Comparison of ENCODE assay signal across 17 cellular contexts in genomic region chr17:68155692-68156091, GRCh38.
A peak's percentile ranks its signal among the peaks of the same experiment; 100 is the strongest.
DNase-seq lines count a peak whose midpoint lies in the region; ATAC-seq and TF ChIP-seq lines count a peak whose summit lies in the region.
"Had no signal": no experiment of that assay in that cellular context is flagged by ENCODE, and none has a peak within 500 bp of the region (broad histone marks: within the 10 kb centered on the region; RNA-seq: fewer than 3 reads in every experiment).

No MANE protein-coding gene starts in this region.

- no peak overlapping the region for H2AFZ ChIP-seq in IMR-90 (replicated peaks; ENCODE audit: low read length, poor library complexity)

- no peak overlapping the region for H2AK5ac ChIP-seq in IMR-90 (ENCODE audit: low read depth, low read length)

- H4K20me1 ChIP-seq in IMR-90 (ENCODE audit: insufficient read depth, low read length) = no peaks in the 10 kb centered on the region
- H4K20me1 ChIP-seq: BLaER1 had no signal

- ATAC-seq in IMR-90 (ENCODE audit: low read depth) = no peak
- ATAC-seq in aorta (ENCODE audit: low FRiP score) = peak; percentile 41
- ATAC-seq: CD8-positive, alpha-beta T cell had no signal

- H3K27me3 ChIP-seq in IMR-90 (ENCODE audit: control insufficient read depth, insufficient read depth, low read length) (no peaks in the 10 kb centered on the region; the same call in 1 of the 2 replicates), aorta (ENCODE audit: control insufficient read depth in 1 of 2, insufficient read depth in 2 of 2, low read length in 1 of 2) (no peaks in the 10 kb centered on the region)
- H3K27me3 ChIP-seq: BLaER1 had no signal

- H3K27ac ChIP-seq in IMR-90 (ENCODE audit: insufficient read depth, low read length) = no peak overlapping the region
- H3K27ac ChIP-seq in aorta (ENCODE audit: low read depth in 1 of 2, low read length in 2 of 2) = no peak overlapping the region
- H3K27ac ChIP-seq: 22Rv1, BLaER1, C4-2B had no signal

- no peak overlapping the region for H3K9ac ChIP-seq in IMR-90 (ENCODE audit: low read depth, low read length)
- H3K9ac ChIP-seq: BLaER1 had no signal

- H3K9me1 ChIP-seq in IMR-90 (ENCODE audit: insufficient read depth, low read length) = no peaks in the 10 kb centered on the region

- no peak overlapping the region for H2BK20ac ChIP-seq in IMR-90 (ENCODE audit: low read depth, low read length)

- H3K23ac ChIP-seq in IMR-90 (ENCODE audit: low read depth, low read length) = no peak overlapping the region

- no peak overlapping the region for H3K4ac ChIP-seq in IMR-90 (ENCODE audit: low read depth, low read length)

- H3K36me3 ChIP-seq in IMR-90 (ENCODE audit: control insufficient read depth, insufficient read depth, low read length) (no peaks in the 10 kb centered on the region), aorta (ENCODE audit: control insufficient read depth in 1 of 2, insufficient read depth in 2 of 2, low read length in 1 of 2) (no peaks in the 10 kb centered on the region)
- H3K36me3 ChIP-seq: BLaER1, HAP-1 had no signal

- no peak overlapping the region for H2BK15ac ChIP-seq in IMR-90 (ENCODE audit: low read depth, low read length)

- H3K9me3 ChIP-seq in IMR-90 (ENCODE audit: control insufficient read depth, insufficient read depth, low read length) (no peaks in the 10 kb centered on the region), aorta (ENCODE audit: control insufficient read depth, low read length) (no peaks in the 10 kb centered on the region)
- H3K9me3 ChIP-seq: BLaER1, Caco-2, HAP-1 had no signal

- no peak overlapping the region for H4K91ac ChIP-seq in IMR-90 (ENCODE audit: insufficient read depth, low read depth, low read length)

- no peak for TF ChIP-seq CTCF in IMR-90 (conservative IDR thresholded peaks at IDR 0.05; ENCODE audit: low read depth, low read length)
- TF ChIP-seq CTCF in fibroblast of the aortic adventitia (IDR thresholded peaks at IDR 0.05; ENCODE audit: insufficient read depth, low read length) = no peak

- POLR2A ChIA-PET in IMR-90 (lab: Charles Lee; ENCODE audit: unreplicated experiment) = no interaction called here

- in situ Hi-C loops in IMR-90 (cut with MboI; ENCODE audit: low sequenced_read_pairs) = loop anchor here (25.0 kb wide), 1 partner anchor 607 kb away; no protein-coding TSS in a partner anchor

- H2BK5ac ChIP-seq in IMR-90 (ENCODE audit: low read depth, low read length, poor library complexity, severe bottlenecking) = no peak overlapping the region

- no peaks in the 10 kb centered on the region for H3K79me1 ChIP-seq in IMR-90 (ENCODE audit: low read depth in 1 of 2, low read length in 2 of 2)

- H3K14ac ChIP-seq in IMR-90 (replicated peaks; ENCODE audit: low read depth, low read length) = no peak overlapping the region

- no peak for TF ChIP-seq POLR2A in IMR-90 (IDR thresholded peaks at IDR 0.05; ENCODE audit: low read depth, low read length)

- TSS peak; percentile 33 for BruUV-seq in IMR-90 (replicated peaks; lab: Mats Ljungman, UMichigan)

- H4K5ac ChIP-seq in IMR-90 (ENCODE audit: low read depth, low read length) = no peak overlapping the region

- H3K18ac ChIP-seq in IMR-90 (ENCODE audit: low read depth, low read length) = no peak overlapping the region

- no peak overlapping the region for H3K56ac ChIP-seq in IMR-90 (ENCODE audit: extremely low read depth, insufficient read depth, low read length)

- CTCF ChIA-PET in IMR-90 (lab: Yijun Ruan, JAX) = no interaction called here

- dilution Hi-C loops in IMR-90 (cut with HindIII; ENCODE audit: low sequenced_read_pairs, unreplicated experiment) = no loop called here

- no peak overlapping the region for H3K4me2 ChIP-seq in IMR-90 (ENCODE audit: low read depth, low read length)
- H3K4me2 ChIP-seq: BLaER1 had no signal

- H3K4me3 ChIP-seq in IMR-90 (ENCODE audit: insufficient read depth, low read depth, low read length) (no peak overlapping the region), fibroblast of the aortic adventitia (ENCODE audit: low read depth, low read length) (no peak overlapping the region), aorta (ENCODE audit: low read length in 2 of 2) (no peak overlapping the region)
- H3K4me3 ChIP-seq: BLaER1, HAP-1 had no signal

- TF ChIP-seq RAD21 in IMR-90 (IDR thresholded peaks at IDR 0.05; ENCODE audit: low read length) = no peak

- intact Hi-C loops in IMR-90 (cut with micrococcal nuclease) (no loop called here), aorta (cut with DNase I) (no loop called here)

- no peak overlapping the region for H4K8ac ChIP-seq in IMR-90 (ENCODE audit: low read depth in 2 of 2, low read length in 2 of 2)

- WGBS in IMR-90 (ENCODE audit: extremely low coverage in 2 of 2, insufficient read length in 1 of 2), 2 experiments = 83% methylated on average over 1 of the region's 5 CpGs; no CpG with 5 or more reads in 1 of the 2 experiments
- 95 to 96% methylated on average over 5 of the region's 5 CpGs for WGBS in aorta, 2 donors

- H2BK120ac ChIP-seq in IMR-90 (ENCODE audit: low read depth, low read length) = no peak overlapping the region

- peak; percentile 13 for DNase-seq in NCI-H82 (lab: John Stamatoyannopoulos, UW)
- no peak for DNase-seq in NCI-H82 treated with DMSO at 0.1 percent for 48 hours (lab: John Stamatoyannopoulos, UW; ENCODE audit: unreplicated experiment)
- no peak for DNase-seq in IMR-90
- DNase-seq in fibroblast of the aortic adventitia (ENCODE audit: low read depth) = peak; percentile 30
- DNase-seq in aorta = no peak
- DNase-seq in NCI-H446 treated with DMSO at 0.1 percent for 48 hours (lab: John Stamatoyannopoulos, UW) = no peak
- DNase-seq in NCI-H2171 (lab: John Stamatoyannopoulos, UW) = no peak
- DNase-seq: Caco-2; CD4-positive, CD25-positive, alpha-beta regulatory T cell; CD8-positive, alpha-beta T cell; DMS153; DND-41; GOT3 had no signal

- no peak overlapping the region for H2AK9ac ChIP-seq in IMR-90 (replicated peaks; ENCODE audit: low read depth, low read length, poor library complexity)

- no peaks in the 10 kb centered on the region for H3K4me1 ChIP-seq in IMR-90 (ENCODE audit: control insufficient read depth, insufficient read depth, low read length)
- no peaks in the 10 kb centered on the region for H3K4me1 ChIP-seq in aorta (ENCODE audit: control insufficient read depth in 1 of 2, insufficient read depth in 2 of 2, low read length in 2 of 2)
- H3K4me1 ChIP-seq: BLaER1, Caco-2, HAP-1 had no signal

TF ChIP-seq in IMR-90, 13 proteins besides CTCF, POLR2A, EP300 and RAD21:
- TF ChIP-seq MXI1 (IDR thresholded peaks at IDR 0.05; ENCODE audit: borderline replicate concordance, low read depth, low read length) = no peak
- TF ChIP-seq SMC3 (IDR thresholded peaks at IDR 0.05; ENCODE audit: low read depth, low read length) = no peak
- TF ChIP-seq NFE2L2 (IDR thresholded peaks at IDR 0.05; ENCODE audit: low read depth, low read length) = no peak
- TF ChIP-seq CHD1 (IDR thresholded peaks at IDR 0.05; ENCODE audit: low read depth, low read length) = no peak
- no peak for TF ChIP-seq RFX5 (IDR thresholded peaks at IDR 0.05; ENCODE audit: low read depth, low read length)
- no peak for TF ChIP-seq MAFK (IDR thresholded peaks at IDR 0.05; ENCODE audit: low read depth, low read length)

Comparison
In these comparisons a context has a peak if more than half of its experiments do, and no peak if none do; other contexts are left out.
1. DNase-seq: peak in NCI-H82 (single experiment) and fibroblast of the aortic adventitia (single experiment); none in NCI-H82 treated with DMSO at 0.1 percent for 48 hours (single experiment), IMR-90 (single experiment), aorta (0 of 2), NCI-H446 treated with DMSO at 0.1 percent for 48 hours (single experiment) and NCI-H2171 (single experiment).